Comparison of ENCODE assay signal across 13 cellular contexts in genomic region chr1:234927968-234928635, GRCh38.
DNase-seq lines count a peak whose midpoint lies in the region; ATAC-seq and TF ChIP-seq lines count a peak whose summit lies in the region.
"Had no signal": no experiment of that assay in that cellular context is flagged by ENCODE, and none has a peak within 500 bp of the region (broad histone marks: within the 10 kb centered on the region; RNA-seq: fewer than 3 reads in every experiment).

No MANE protein-coding gene starts in this region.

- H3K4me1 Mint-ChIP-seq in activated CD4-positive, alpha-beta T cell treated with anti-CD3 and anti-CD28 coated beads, Interleukin-2, amount 10 ng/mL, durations not matched to agents 7 days and 5 days, result peaks cover 72% of the 10 kb centered on the region
- H3K4me1 Mint-ChIP-seq in stimulated activated effector memory CD8-positive, alpha-beta T cell treated with anti-CD3 and anti-CD28 coated beads, Interleukin-12 subunit alpha, Interleukin-12 subunit beta, amount 100 ng/mL, for 72 hours, result peaks cover 61% of the 10 kb centered on the region

- no peak for TF ChIP-seq CTCF in coronary artery (IDR thresholded peaks at IDR 0.05)

- H3K4me3 ChIP-seq in coronary artery, result no peak overlapping the region
- H3K4me3 ChIP-seq: lower lobe of right lung, MG63 had no signal

- POLR2A ChIA-PET in activated CD4-positive, alpha-beta T cell treated with anti-CD3 and anti-CD28 coated beads, Interleukin-2, amount 10 ng/mL, durations not matched to agents 7 days and 5 days (lab: Charles Lee), result interaction anchor here (0.6 kb wide), 1 partner anchor 23 kb away, joined by 3 read pairs; no protein-coding TSS in a partner anchor

- peaks cover 9% of the 10 kb centered on the region for H3K9me3 Mint-ChIP-seq in activated CD4-positive, alpha-beta T cell treated with anti-CD3 and anti-CD28 coated beads, Interleukin-2, amount 10 ng/mL, durations not matched to agents 7 days and 5 days
- H3K9me3 Mint-ChIP-seq in stimulated activated effector memory CD8-positive, alpha-beta T cell treated with anti-CD3 and anti-CD28 coated beads, Interleukin-12 subunit alpha, Interleukin-12 subunit beta, amount 100 ng/mL, for 72 hours, result no peaks in the 10 kb centered on the region

- ATAC-seq in stimulated activated effector memory CD8-positive, alpha-beta T cell treated with anti-CD3 and anti-CD28 coated beads, Interleukin-12 subunit alpha, Interleukin-12 subunit beta, amount 100 ng/mL, for 72 hours, result no peak
- ATAC-seq in HG03457 (IDR thresholded peaks at IDR 0.05; ENCODE audit: unreplicated experiment), result no peak

- H3K27me3 Mint-ChIP-seq in activated CD4-positive, alpha-beta T cell treated with anti-CD3 and anti-CD28 coated beads, Interleukin-2, amount 10 ng/mL, durations not matched to agents 7 days and 5 days, result no peaks in the 10 kb centered on the region

- H3K36me3 Mint-ChIP-seq in activated CD4-positive, alpha-beta T cell treated with anti-CD3 and anti-CD28 coated beads, Interleukin-2, amount 10 ng/mL, durations not matched to agents 7 days and 5 days (ENCODE audit: low read depth), result peaks cover 9% of the 10 kb centered on the region
- H3K36me3 Mint-ChIP-seq in stimulated activated effector memory CD8-positive, alpha-beta T cell treated with anti-CD3 and anti-CD28 coated beads, Interleukin-12 subunit alpha, Interleukin-12 subunit beta, amount 100 ng/mL, for 72 hours, result peaks cover 5% of the 10 kb centered on the region

- CTCF ChIA-PET in activated CD4-positive, alpha-beta T cell treated with anti-CD3 and anti-CD28 coated beads, Interleukin-2, amount 10 ng/mL, durations not matched to agents 7 days and 5 days (lab: Charles Lee), result interaction anchor here (0.6 to 1.9 kb wide), 6 partner anchors 9 to 130 kb away, joined by 3 to 6 read pairs (median 4); no protein-coding TSS in a partner anchor

- DNase-seq in activated CD8-positive, alpha-beta memory T cell treated with anti-CD3 and anti-CD28 coated beads for 24 hours, result peak; percentile 57
- no peak for DNase-seq in activated CD8-positive, alpha-beta memory T cell treated with anti-CD3 and anti-CD28 coated beads, Interleukin-2, amount 50 U/mL, for 4 hours
- DNase-seq in activated CD4-positive, alpha-beta T cell treated with anti-CD3 and anti-CD28 coated beads, Interleukin-2, amount 10 ng/mL, durations not matched to agents 7 days and 5 days, result no peak
- DNase-seq in coronary artery (ENCODE audit: low spot score) (peak; percentile 50), DMS79 treated with DMSO at 0.1 percent for 48 hours (lab: John Stamatoyannopoulos, UW) (no peak), cerebellar cortex (ENCODE audit: low spot score) (no peak)
- no peak for DNase-seq in stimulated activated effector memory CD8-positive, alpha-beta T cell treated with anti-CD3 and anti-CD28 coated beads, Interleukin-12 subunit alpha, Interleukin-12 subunit beta, amount 100 ng/mL, for 72 hours (ENCODE audit: low spot score in 2 of 2)
- DNase-seq: activated gamma-delta T cell, lower lobe of right lung, MG63, NCI-H446 treated with DMSO at 0.1 percent for 48 hours had no signal

- peak overlapping the region; percentile 94 for H3K27ac Mint-ChIP-seq in activated CD4-positive, alpha-beta T cell treated with anti-CD3 and anti-CD28 coated beads, Interleukin-2, amount 10 ng/mL, durations not matched to agents 7 days and 5 days
- peak overlapping the region; percentile 91 for H3K27ac Mint-ChIP-seq in stimulated activated effector memory CD8-positive, alpha-beta T cell treated with anti-CD3 and anti-CD28 coated beads, Interleukin-12 subunit alpha, Interleukin-12 subunit beta, amount 100 ng/mL, for 72 hours

- no peak overlapping the region for H3K27ac ChIP-seq in coronary artery
- H3K27ac ChIP-seq: parathyroid adenoma had no signal

- peak overlapping the region; percentile 8 for H3K4me3 Mint-ChIP-seq in activated CD4-positive, alpha-beta T cell treated with anti-CD3 and anti-CD28 coated beads, Interleukin-2, amount 10 ng/mL, durations not matched to agents 7 days and 5 days
- H3K4me3 Mint-ChIP-seq in stimulated activated effector memory CD8-positive, alpha-beta T cell treated with anti-CD3 and anti-CD28 coated beads, Interleukin-12 subunit alpha, Interleukin-12 subunit beta, amount 100 ng/mL, for 72 hours, result peak overlapping the region; percentile 71

Comparison
In these comparisons a context has a peak if more than half of its experiments do, and no peak if none do; other contexts are left out.
1. DNase-seq: peak in activated CD8-positive, alpha-beta memory T cell treated with anti-CD3 and anti-CD28 coated beads for 24 hours (single experiment) and coronary artery (single experiment); none in activated CD8-positive, alpha-beta memory T cell treated with anti-CD3 and anti-CD28 coated beads, Interleukin-2, amount 50 U/mL, for 4 hours (single experiment), activated CD4-positive, alpha-beta T cell treated with anti-CD3 and anti-CD28 coated beads, Interleukin-2, amount 10 ng/mL, durations not matched to agents 7 days and 5 days (single experiment), stimulated activated effector memory CD8-positive, alpha-beta T cell treated with anti-CD3 and anti-CD28 coated beads, Interleukin-12 subunit alpha, Interleukin-12 subunit beta, amount 100 ng/mL, for 72 hours (0 of 2), DMS79 treated with DMSO at 0.1 percent for 48 hours (single experiment) and cerebellar cortex (single experiment).